37 cellular contexts compared by ENCODE assay signal in genomic region chr2:214469728-214470127, GRCh38. TPM values are rescaled to one million over a fixed set of nuclear protein-coding genes. Genes with fewer than 3 reads are reported as not detected.
"Had no signal": no experiment of that assay in that cellular context is flagged by ENCODE, and none has a peak within 500 bp of the region (broad histone marks: within the 10 kb centered on the region; RNA-seq: fewer than 3 reads in every experiment).

No MANE protein-coding gene starts in this region.

- H3K9me3 ChIP-seq: MG63 had no signal

- H3K4me3 ChIP-seq: MG63 had no signal

- H3K36me3 ChIP-seq: MG63 had no signal

- DNase-seq: Kasumi-1, MG63, MM.1S, MV-4-11, NCI-H1048, NCI-H1092, NCI-H1092 treated with DMSO at 0.1 percent for 48 hours, NCI-H1105, NCI-H1105 treated with DMSO at 0.1 percent for 48 hours, NCI-H1417, NCI-H1417 treated with DMSO at 0.1 percent for 48 hours, NCI-H1436, NCI-H1436 treated with DMSO at 0.1 percent for 48 hours, NCI-H146, NCI-H1694, NCI-H1694 treated with DMSO at 0.1 percent for 48 hours, NCI-H187, NCI-H187 treated with DMSO at 0.1 percent for 48 hours, NCI-H1930, NCI-H2029, NCI-H2029 treated with DMSO at 0.1 percent for 48 hours, NCI-H2081, NCI-H2081 treated with DMSO at 0.1 percent for 48 hours, NCI-H2107, NCI-H2171, NCI-H2171 treated with DMSO at 0.1 percent for 48 hours, NCI-H2227 treated with DMSO at 0.1 percent for 48 hours, NCI-H226, NCI-H345, NCI-H446, NCI-H446 treated with DMSO at 0.1 percent for 48 hours, NCI-H510A, NCI-H510A treated with DMSO at 0.1 percent for 48 hours, NCI-H524, NCI-H524 treated with DMSO at 0.1 percent for 48 hours had no signal

- H3K27me3 ChIP-seq: MG63 had no signal

RNA-seq across cellular contexts. Expression of gene VWC2L, which starts 58.9 kb away (rescaled TPM):
- total RNA-seq: MCF 10A, NCI-H460 had no signal
